9 cellular contexts compared by ENCODE assay signal in the genomic region with DNA sequence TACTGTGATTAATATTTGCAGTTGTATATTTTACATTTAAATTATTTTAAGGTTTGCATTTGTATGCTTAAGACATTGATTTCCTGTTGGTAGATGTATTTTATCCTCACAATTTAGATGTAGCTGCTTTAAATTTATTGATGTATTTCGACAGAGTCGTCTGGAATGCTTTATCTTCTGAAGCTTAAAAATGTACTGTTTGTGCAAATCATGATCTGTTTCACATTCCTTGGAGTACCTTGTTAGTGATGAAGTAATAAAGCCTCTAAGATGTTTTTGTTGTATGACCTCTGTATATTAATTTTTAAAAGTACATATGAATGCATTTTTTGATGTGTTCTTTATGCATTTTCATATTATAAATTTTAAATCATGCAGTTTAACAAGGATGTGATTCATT. TPM values are rescaled to one million over a fixed set of nuclear protein-coding genes. Genes with fewer than 3 reads are reported as not detected.
A peak's percentile ranks its signal among the peaks of the same experiment; 100 is the strongest.
DNase-seq lines count a peak whose midpoint lies in the region; ATAC-seq and TF ChIP-seq lines count a peak whose summit lies in the region.
"Had no signal": no experiment of that assay in that cellular context is flagged by ENCODE, and none has a peak within 500 bp of the region (broad histone marks: within the 10 kb centered on the region; RNA-seq: fewer than 3 reads in every experiment).

No MANE protein-coding gene starts in this region.

- no peaks in the 10 kb centered on the region for H3K27me3 ChIP-seq in ascending aorta
- no peaks in the 10 kb centered on the region for H3K27me3 ChIP-seq in right lobe of liver
- H3K27me3 ChIP-seq in transverse colon: no peaks in the 10 kb centered on the region

- peaks cover 74% of the 10 kb centered on the region for H3K36me3 Mint-ChIP-seq in activated naive CD4-positive, alpha-beta T cell treated with anti-CD3 and anti-CD28 coated beads, Interleukin-2, amount 10 ng/mL, durations not matched to agents 7 days and 5 days

- no peak for DNase-seq in activated naive CD4-positive, alpha-beta T cell treated with anti-CD3 and anti-CD28 coated beads, Interleukin-2, amount 10 ng/mL, durations not matched to agents 7 days and 5 days
- no peak for DNase-seq in activated naive CD4-positive, alpha-beta T cell treated with anti-CD3 and anti-CD28 coated beads, Interleukin-2, amount 50 U/mL, for 16 hours
- DNase-seq in ascending aorta (ENCODE audit: low spot score in 2 of 2) (no peak), right lobe of liver (no peak), transverse colon (no peak), NCI-H446 treated with DMSO at 0.1 percent for 48 hours (lab: John Stamatoyannopoulos, UW) (no peak)
- DNase-seq: NCI-H2081 had no signal

- peak overlapping the region; percentile 100 for H3K27ac Mint-ChIP-seq in activated naive CD4-positive, alpha-beta T cell treated with anti-CD3 and anti-CD28 coated beads, Interleukin-2, amount 10 ng/mL, durations not matched to agents 7 days and 5 days

- intact Hi-C loops in ascending aorta (cut with DNase I): no loop called here
- intact Hi-C loops in right lobe of liver (cut with DNase I): loop anchor here in 1 of 2 donors (5.0 kb wide), 1 partner anchor 95 kb away; no protein-coding TSS in a partner anchor
- intact Hi-C loops in transverse colon (cut with DNase I; ENCODE audit: low total_unique reads): no loop called here

- peak overlapping the region; percentile 93 for H3K4me3 Mint-ChIP-seq in activated naive CD4-positive, alpha-beta T cell treated with anti-CD3 and anti-CD28 coated beads, Interleukin-2, amount 10 ng/mL, durations not matched to agents 7 days and 5 days

- H3K4me1 Mint-ChIP-seq in activated naive CD4-positive, alpha-beta T cell treated with anti-CD3 and anti-CD28 coated beads, Interleukin-2, amount 10 ng/mL, durations not matched to agents 7 days and 5 days: peaks cover 57% of the 10 kb centered on the region

- H3K36me3 ChIP-seq in ascending aorta (peaks cover 11 to 18% of the 10 kb centered on the region in 2 donors), right lobe of liver (peaks cover 0 to 11% (median 7%) of the 10 kb centered on the region in 4 donors), transverse colon (peaks cover 0 to 18% (median 5%) of the 10 kb centered on the region in 4 donors)

- CTCF ChIA-PET in activated naive CD4-positive, alpha-beta T cell treated with anti-CD3 and anti-CD28 coated beads, Interleukin-2, amount 10 ng/mL, durations not matched to agents 7 days and 5 days (lab: Charles Lee): interaction anchor here (1.3 to 6.9 kb wide), 6 partner anchors 12 to 93 kb away, joined by 4 to 45 read pairs (median 10); no protein-coding TSS in a partner anchor

- H3K4me3 ChIP-seq in ascending aorta: peak overlapping the region; percentile 71 to 78
- H3K4me3 ChIP-seq in right lobe of liver: peak overlapping the region; percentile 52 to 64 (median 63)
- peak overlapping the region in 3 of 4 donors; percentile 60 to 82 (median 62) for H3K4me3 ChIP-seq in transverse colon

- peaks cover 9% of the 10 kb centered on the region for H3K9me3 Mint-ChIP-seq in activated naive CD4-positive, alpha-beta T cell treated with anti-CD3 and anti-CD28 coated beads, Interleukin-2, amount 10 ng/mL, durations not matched to agents 7 days and 5 days

- H3K4me1 ChIP-seq in ascending aorta: peaks cover 0 to 29% of the 10 kb centered on the region in 2 donors
- H3K4me1 ChIP-seq in right lobe of liver: peaks cover 0 to 28% (median 0%) of the 10 kb centered on the region in 4 donors
- peaks cover 22 to 68% (median 37%) of the 10 kb centered on the region in 4 donors for H3K4me1 ChIP-seq in transverse colon

- peak overlapping the region; percentile 94 to 97 for H3K27ac ChIP-seq in ascending aorta
- H3K27ac ChIP-seq in right lobe of liver: peak overlapping the region; percentile 98 to 99 (median 99)
- peak overlapping the region; percentile 93 to 99 (median 98) for H3K27ac ChIP-seq in transverse colon

- no peaks in the 10 kb centered on the region for H3K9me3 ChIP-seq in ascending aorta
- no peaks in the 10 kb centered on the region for H3K9me3 ChIP-seq in right lobe of liver
- H3K9me3 ChIP-seq in transverse colon: no peaks in the 10 kb centered on the region

- TF ChIP-seq CTCF in ascending aorta (IDR thresholded peaks at IDR 0.05) (no peak), right lobe of liver (IDR thresholded peaks at IDR 0.05) (no peak), transverse colon (IDR thresholded peaks at IDR 0.05) (no peak)

- in situ Hi-C loops in transverse colon (cut with MboI; ENCODE audit: low pct_ligation_motif_present in 1 of 4, low pct_unique_long_range_greater_than_20kb in 1 of 4, low sequenced_read_pairs in 3 of 4): no loop called here

- TF ChIP-seq POLR2A in right lobe of liver (IDR thresholded peaks at IDR 0.05): no peak
- no peak for TF ChIP-seq POLR2A in transverse colon (IDR thresholded peaks at IDR 0.05)

- no peak for ATAC-seq in right lobe of liver
- no peak for ATAC-seq in HG03039 (IDR thresholded peaks at IDR 0.05; ENCODE audit: unreplicated experiment)
- no peak for ATAC-seq in HG03571 (IDR thresholded peaks at IDR 0.05; ENCODE audit: unreplicated experiment)

- 0% methylated on average over 2 of the region's 2 CpGs for WGBS in right lobe of liver (ENCODE audit: insufficient coverage, low coverage, low lambda C conversion rate, missing lambda C conversion rate)
- 0% methylated on average over 2 of the region's 2 CpGs for WGBS in transverse colon (ENCODE audit: low coverage in 1 of 2), 2 donors

- no peak for TF ChIP-seq EP300 in transverse colon (IDR thresholded peaks at IDR 0.05; ENCODE audit: low read depth)

- peaks cover 4% of the 10 kb centered on the region for H3K27me3 Mint-ChIP-seq in activated naive CD4-positive, alpha-beta T cell treated with anti-CD3 and anti-CD28 coated beads, Interleukin-2, amount 10 ng/mL, durations not matched to agents 7 days and 5 days

RNA-seq across cellular contexts. Expression of gene CHD2, which starts 1.9 kb away (rescaled TPM):
- total RNA-seq in ascending aorta: 61.2 TPM
- total RNA-seq in right lobe of liver: 10 to 100 TPM; 41.4 to 65.0 (median 56.6) TPM
- 100 to 1,000 TPM in 3 of 4 donors, 10 to 100 TPM in 1; 90.5 to 190 (median 138) TPM for total RNA-seq in transverse colon
